In the genomic region with DNA sequence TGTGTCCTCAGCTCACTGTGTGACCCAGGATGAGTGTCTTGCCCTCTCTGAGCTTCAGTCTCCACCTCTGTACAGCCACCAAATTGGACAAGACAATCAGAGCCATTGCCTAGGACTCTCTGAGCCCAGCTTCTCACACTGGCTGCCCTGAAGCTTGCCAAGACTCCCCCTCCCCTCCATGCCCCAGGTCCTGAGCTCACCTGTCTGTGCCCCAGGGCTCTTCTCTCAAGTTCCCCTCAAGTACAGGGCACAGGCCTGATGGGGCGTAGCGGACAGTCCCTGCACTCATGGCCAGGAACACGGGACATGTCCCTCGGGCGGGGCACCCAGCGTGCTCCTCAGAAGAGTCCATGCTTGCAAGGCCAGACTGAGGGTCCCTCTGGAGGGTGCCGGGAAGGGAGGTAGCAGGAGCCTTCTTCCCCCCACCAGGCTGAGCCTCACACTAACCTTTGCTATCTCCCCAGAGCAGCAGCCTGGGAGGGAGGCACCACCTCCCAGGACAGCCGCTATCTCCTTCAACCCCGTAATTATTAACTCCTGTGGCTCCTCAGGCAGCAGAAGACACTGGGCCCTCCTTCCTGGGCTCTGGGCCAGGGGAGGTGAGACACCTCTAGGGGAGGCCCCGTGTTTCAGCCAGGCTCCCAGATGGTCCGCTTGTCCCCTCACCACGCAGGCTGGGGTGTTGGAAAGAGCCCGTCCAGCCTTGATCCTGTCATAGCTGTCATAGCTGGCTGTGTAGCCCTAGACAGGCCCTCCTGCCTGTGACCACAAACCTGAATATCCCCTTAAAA, we compare ENCODE assay signal across 16 cellular contexts. TPM values are rescaled to one million over a fixed set of nuclear protein-coding genes. Genes with fewer than 3 reads are reported as not detected.
DNase-seq lines count a peak whose midpoint lies in the region; ATAC-seq and TF ChIP-seq lines count a peak whose summit lies in the region.
"Had no signal": no experiment of that assay in that cellular context is flagged by ENCODE, and none has a peak within 500 bp of the region (broad histone marks: within the 10 kb centered on the region; RNA-seq: fewer than 3 reads in every experiment).

No MANE protein-coding gene starts in this region.

- H4K20me1 ChIP-seq in BLaER1 treated with 17β-estradiol and CSF1 and Interleukin-3, amounts not matched to agents 10 nM and 100 nM, result no peaks in the 10 kb centered on the region; a peak in 1 of 22 replicates

- H3K4me3 Mint-ChIP-seq in activated T-cell treated with anti-CD3 and anti-CD28 coated beads, Interleukin-2, amount 50 U/mL, for 24 hours, result no peak overlapping the region
- H3K4me3 Mint-ChIP-seq: activated CD8-positive, alpha-beta memory T cell treated with anti-CD3 and anti-CD28 coated beads, Interleukin-2, amount 10 ng/mL, durations not matched to agents 7 days and 5 days; GM23338 had no signal

- TF ChIP-seq CTCF in gastroesophageal sphincter (IDR thresholded peaks at IDR 0.05) (no peak), ovary (IDR thresholded peaks at IDR 0.05) (no peak)

- intact Hi-C loops in ovary (cut with DNase I), result no loop called here

- WGBS in gastroesophageal sphincter (ENCODE audit: low coverage in 1 of 2), 2 donors, result no CpG with 5 or more reads among the region's 13 CpGs
- 59 to 72% (median 68%) methylated on average over 13 of the region's 13 CpGs for WGBS in ovary, 3 donors

- peak overlapping the region; percentile 42 to 97 (median 75); a peak in 20 of 22 replicates for H3K4me2 ChIP-seq in BLaER1 treated with 17β-estradiol and CSF1 and Interleukin-3, amounts not matched to agents 10 nM and 100 nM
- H3K4me2 ChIP-seq: GM23338 had no signal

- peaks cover 6% of the 10 kb centered on the region for H3K4me1 Mint-ChIP-seq in activated T-cell treated with anti-CD3 and anti-CD28 coated beads, Interleukin-2, amount 50 U/mL, for 24 hours (ENCODE audit: low read depth)

- no peaks in the 10 kb centered on the region for H3K9me3 ChIP-seq in BLaER1 treated with 17β-estradiol and CSF1 and Interleukin-3, amounts not matched to agents 10 nM and 100 nM (replicated peaks in 1 of 11)
- H3K9me3 ChIP-seq in gastroesophageal sphincter, result no peaks in the 10 kb centered on the region
- no peaks in the 10 kb centered on the region for H3K9me3 ChIP-seq in ovary
- H3K9me3 ChIP-seq: adrenal gland had no signal

- TF ChIP-seq POLR2A in gastroesophageal sphincter (IDR thresholded peaks at IDR 0.05) (no peak), ovary (IDR thresholded peaks at IDR 0.05) (no peak)

- no peaks in the 10 kb centered on the region for H3K9me3 Mint-ChIP-seq in activated T-cell treated with anti-CD3 and anti-CD28 coated beads, Interleukin-2, amount 50 U/mL, for 24 hours
- H3K9me3 Mint-ChIP-seq: GM23338 had no signal

- peaks cover 58% of the 10 kb centered on the region for H3K27me3 Mint-ChIP-seq in activated T-cell treated with anti-CD3 and anti-CD28 coated beads, Interleukin-2, amount 50 U/mL, for 24 hours

- H3K36me3 ChIP-seq in BLaER1 treated with 17β-estradiol and CSF1 and Interleukin-3, amounts not matched to agents 10 nM and 100 nM, result peaks cover 0 to 5% (median 0%) of the 10 kb centered on the region in 11 experiments; a peak in 1 of 22 replicates
- no peaks in the 10 kb centered on the region for H3K36me3 ChIP-seq in gastroesophageal sphincter
- no peaks in the 10 kb centered on the region for H3K36me3 ChIP-seq in ovary
- H3K36me3 ChIP-seq: adrenal gland had no signal

- no peak overlapping the region for H3K4me3 ChIP-seq in BLaER1 treated with 17β-estradiol and CSF1 and Interleukin-3, amounts not matched to agents 10 nM and 100 nM
- H3K4me3 ChIP-seq in gastroesophageal sphincter, result no peak overlapping the region
- H3K4me3 ChIP-seq in ovary, result no peak overlapping the region
- H3K4me3 ChIP-seq: adrenal gland, GM23338 had no signal

- H3K27ac Mint-ChIP-seq in activated T-cell treated with anti-CD3 and anti-CD28 coated beads, Interleukin-2, amount 50 U/mL, for 24 hours, result no peak overlapping the region
- H3K27ac Mint-ChIP-seq: activated CD8-positive, alpha-beta memory T cell treated with anti-CD3 and anti-CD28 coated beads, Interleukin-2, amount 10 ng/mL, durations not matched to agents 7 days and 5 days; GM23338 had no signal

- DNase-seq in HUDEP-2 (lab: John Stamatoyannopoulos, UW; ENCODE audit: unreplicated experiment in 76 of 76), result peak in 73 of 76 experiments; percentile 27 to 87 (median 75)
- peak; percentile 17 to 48 (median 41) for DNase-seq in ovary
- no peak for DNase-seq in middle frontal gyrus (ENCODE audit: extremely low spot score, low spot score)
- no peak for DNase-seq in activated CD4-positive, alpha-beta T cell treated with anti-CD3 and anti-CD28 coated beads for 48 hours
- no peak for DNase-seq in H4 (ENCODE audit: low spot score)
- no peak for DNase-seq in activated T-cell treated with anti-CD3 and anti-CD28 coated beads, Interleukin-2, amount 50 U/mL, for 24 hours
- DNase-seq: activated CD8-positive, alpha-beta memory T cell treated with anti-CD3 and anti-CD28 coated beads, Interleukin-2, amount 10 ng/mL, durations not matched to agents 7 days and 5 days; C1 segment of cervical spinal cord; hippocampal formation; NCI-H1694 treated with DMSO at 0.1 percent for 48 hours; T-helper 2 cell had no signal

- ATAC-seq in gastroesophageal sphincter, result no peak
- ATAC-seq: activated CD8-positive, alpha-beta memory T cell treated with anti-CD3 and anti-CD28 coated beads, Interleukin-2, amount 10 ng/mL, durations not matched to agents 7 days and 5 days; GM23338 had no signal

- H3K4me1 ChIP-seq in BLaER1 treated with 17β-estradiol and CSF1 and Interleukin-3, amounts not matched to agents 10 nM and 100 nM, result peaks cover 37 to 97% (median 66%) of the 10 kb centered on the region in 10 experiments
- H3K4me1 ChIP-seq in gastroesophageal sphincter (peaks cover 0 to 82% (median 35%) of the 10 kb centered on the region in 3 donors), ovary (ENCODE audit: insufficient read depth) (peaks cover 28% of the 10 kb centered on the region)

- no peaks in the 10 kb centered on the region for H3K36me3 Mint-ChIP-seq in activated T-cell treated with anti-CD3 and anti-CD28 coated beads, Interleukin-2, amount 50 U/mL, for 24 hours (ENCODE audit: low read depth)
- H3K36me3 Mint-ChIP-seq: activated CD8-positive, alpha-beta memory T cell treated with anti-CD3 and anti-CD28 coated beads, Interleukin-2, amount 10 ng/mL, durations not matched to agents 7 days and 5 days had no signal

- H3K27me3 ChIP-seq in BLaER1 treated with 17β-estradiol and CSF1 and Interleukin-3, amounts not matched to agents 10 nM and 100 nM, result peaks cover 15 to 55% (median 53%) of the 10 kb centered on the region in 11 experiments; a peak in 21 of 22 replicates
- peaks cover 24% of the 10 kb centered on the region for H3K27me3 ChIP-seq in gastroesophageal sphincter
- no peaks in the 10 kb centered on the region for H3K27me3 ChIP-seq in ovary
- H3K27me3 ChIP-seq: adrenal gland had no signal

- TF ChIP-seq EP300 in gastroesophageal sphincter (IDR thresholded peaks at IDR 0.05) (no peak), ovary (IDR thresholded peaks at IDR 0.05) (no peak)

- H3K27ac ChIP-seq in BLaER1 treated with 17β-estradiol and CSF1 and Interleukin-3, amounts not matched to agents 10 nM and 100 nM, result peak overlapping the region in 3 of 11 experiments; percentile 9 to 13 (median 10); a peak in 3 of 22 replicates
- H3K27ac ChIP-seq in gastroesophageal sphincter (peak overlapping the region in 3 of 4 donors; percentile 72 to 85 (median 82)), ovary (peak overlapping the region in 1 of 2 donors; percentile 27)

- H3K9ac ChIP-seq in BLaER1 treated with 17β-estradiol and CSF1 and Interleukin-3, amounts not matched to agents 10 nM and 100 nM, result peak overlapping the region in 4 of 11 experiments; percentile 3 to 29 (median 15); a peak in 3 of 22 replicates

RNA-seq across cellular contexts. Expression of a gene that starts 2.7 kb away (rescaled TPM):
- total RNA-seq in gastroesophageal sphincter (10 to 100 TPM; 11.5 to 22.1 (median 14.7) TPM), ovary (10 to 100 TPM; 14.1 to 90.0 (median 53.8) TPM)
- polyA plus RNA-seq in ovary, result 10 to 100 TPM in 1 of 2 donors, 1 to 10 TPM in 1; 4.5 to 42.8 TPM
- 2.3 and 7.4 TPM in 2 replicates for total RNA-seq in H4 (2014; rRNA removed; shearing (Covaris generic))
- total RNA-seq: activated CD8-positive, alpha-beta memory T cell treated with anti-CD3 and anti-CD28 coated beads, Interleukin-2, amount 10 ng/mL, durations not matched to agents 7 days and 5 days; mononuclear cell had no signal

RNA-seq across cellular contexts. Expression of a gene that starts 28.7 kb away (rescaled TPM):
- total RNA-seq in gastroesophageal sphincter (10 to 100 TPM; 41.6 to 81.6 (median 60.5) TPM), ovary (10 to 100 TPM; 21.9 to 85.8 (median 41.3) TPM)
- 10 to 100 TPM; 10.6 to 52.3 TPM for polyA plus RNA-seq in ovary
- 34.8 and 47.1 TPM in 2 replicates for total RNA-seq in H4 (2014; rRNA removed; shearing (Covaris generic))

RNA-seq across cellular contexts. Expression of a gene that starts 30.1 kb away (rescaled TPM):
- 1 to 10 TPM; 3.0 to 4.0 (median 3.4) TPM for total RNA-seq in gastroesophageal sphincter
- 10 to 100 TPM in 1 of 7 donors, 1 to 10 TPM in 6; 1.0 to 17.8 (median 6.1) TPM for total RNA-seq in ovary
- 1 to 10 TPM; 3.5 to 4.0 TPM for polyA plus RNA-seq in ovary
- 0.39 and 0.62 TPM in 2 replicates for total RNA-seq in H4 (2014; rRNA removed; shearing (Covaris generic))
- total RNA-seq: activated CD8-positive, alpha-beta memory T cell treated with anti-CD3 and anti-CD28 coated beads, Interleukin-2, amount 10 ng/mL, durations not matched to agents 7 days and 5 days had no signal

RNA-seq across cellular contexts. Expression of a gene that starts 47.4 kb away (rescaled TPM):
- 1,000 to 10,000 TPM; 1,945 to 2,292 (median 2,070) TPM for total RNA-seq in gastroesophageal sphincter
- 1,000 to 10,000 TPM; 1,118 to 2,442 (median 2,118) TPM for total RNA-seq in ovary
- 1,000 to 10,000 TPM; 2,228 to 5,649 TPM for polyA plus RNA-seq in ovary
- 966 and 1,264 TPM in 2 replicates for total RNA-seq in H4 (2014; rRNA removed; shearing (Covaris generic))

Comparison
In these comparisons a context has a peak if more than half of its experiments do, and no peak if none do; other contexts are left out.
1. DNase-seq: peak in HUDEP-2 (73 of 76) and ovary (5 of 5); none in middle frontal gyrus (single experiment), activated CD4-positive, alpha-beta T cell treated with anti-CD3 and anti-CD28 coated beads for 48 hours (single experiment), H4 (single experiment) and activated T-cell treated with anti-CD3 and anti-CD28 coated beads, Interleukin-2, amount 50 U/mL, for 24 hours (single experiment).